In the genomic region with DNA sequence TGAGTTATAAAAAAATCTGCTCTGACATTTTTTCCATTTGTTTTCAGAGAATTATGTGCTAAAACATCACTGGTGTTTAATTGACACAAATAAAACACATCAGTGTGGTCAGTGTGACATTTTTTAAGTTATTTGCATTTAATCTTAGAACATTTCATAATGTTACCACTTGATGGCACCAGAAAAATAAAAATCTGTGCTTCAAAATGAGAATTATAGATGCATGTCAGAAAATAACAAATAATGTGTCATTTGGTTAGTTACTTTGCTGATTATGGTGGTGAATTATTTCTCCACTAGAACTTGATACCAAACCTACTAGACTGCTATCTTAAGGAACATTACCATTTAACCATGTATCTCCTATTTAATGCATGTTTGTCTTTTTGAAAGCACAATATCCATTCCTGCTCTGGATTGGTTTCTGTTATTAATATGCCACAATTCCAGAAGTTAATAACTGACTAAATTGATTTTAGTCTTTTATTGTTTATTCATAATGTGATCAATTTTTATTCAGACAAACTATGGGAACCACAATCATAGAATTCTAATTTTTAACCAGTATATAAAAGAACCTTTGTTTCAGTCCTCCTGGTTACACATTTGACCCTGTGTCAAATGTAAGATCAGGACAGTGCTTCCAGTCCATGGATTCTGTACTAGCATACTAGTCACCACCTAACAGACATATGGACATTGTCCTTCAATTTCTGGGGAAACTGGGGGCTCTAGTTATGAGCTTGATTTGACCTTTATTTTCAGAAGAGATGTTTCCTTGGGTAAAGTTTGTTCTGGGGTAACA, we compare ENCODE assay signal across 16 cellular contexts.
DNase-seq lines count a peak whose midpoint lies in the region; ATAC-seq and TF ChIP-seq lines count a peak whose summit lies in the region.
"Had no signal": no experiment of that assay in that cellular context is flagged by ENCODE, and none has a peak within 500 bp of the region (broad histone marks: within the 10 kb centered on the region; RNA-seq: fewer than 3 reads in every experiment).

No MANE protein-coding gene starts in this region.

- no peaks in the 10 kb centered on the region for H3K27me3 Mint-ChIP-seq in MCF 10A (ENCODE audit: insufficient read depth, unreplicated experiment)
- H3K27me3 Mint-ChIP-seq in natural killer cell treated with Interleukin-12 subunit alpha and Interleukin-12 subunit beta and Interleukin-15 and Interleukin-18, amount 100 ng/mL, for 72 hours: no peaks in the 10 kb centered on the region
- H3K27me3 Mint-ChIP-seq: dendritic cell treated with granulocyte-macrophage colony-stimulating factor and Interleukin-4, amounts not matched to agents 40 ng/mL and 50 ng/mL, for 4 days; progenitor cell of endocrine pancreas had no signal

- CTCF ChIA-PET in MCF 10A (lab: Yijun Ruan, JAX): interaction anchor here (0.6 to 2.5 kb wide), 20 partner anchors 9 to 1302 kb away, joined by 3 to 32 read pairs (median 3); no protein-coding TSS in a partner anchor
- CTCF ChIA-PET in mammary epithelial cell (lab: Charles Lee; ENCODE audit: low non-redundant PET): no interaction called here

- H3K9ac ChIP-seq in mammary epithelial cell (ENCODE audit: insufficient read depth, low read length): no peak overlapping the region
- no peak overlapping the region for H3K9ac ChIP-seq in OCI-LY3 (ENCODE audit: low read length)

- H3K79me2 ChIP-seq in mammary epithelial cell (ENCODE audit: insufficient read depth, low read length) (no peaks in the 10 kb centered on the region), OCI-LY3 (ENCODE audit: low read length) (no peaks in the 10 kb centered on the region)

- H3K4me3 Mint-ChIP-seq in MCF 10A (ENCODE audit: unreplicated experiment): no peak overlapping the region
- no peak overlapping the region for H3K4me3 Mint-ChIP-seq in natural killer cell treated with Interleukin-12 subunit alpha and Interleukin-12 subunit beta and Interleukin-15 and Interleukin-18, amount 100 ng/mL, for 72 hours
- H3K4me3 Mint-ChIP-seq: dendritic cell treated with granulocyte-macrophage colony-stimulating factor and Interleukin-4, amounts not matched to agents 40 ng/mL and 50 ng/mL, for 4 days had no signal

- H3K27ac ChIP-seq in mammary epithelial cell (ENCODE audit: insufficient read depth, low read depth, low read length) (no peak overlapping the region), OCI-LY3 (ENCODE audit: low read length) (no peak overlapping the region)
- H3K27ac ChIP-seq: esophagus squamous epithelium, left lung had no signal

- DNase-seq in MCF 10A (ENCODE audit: unreplicated experiment) (no peak), mammary epithelial cell (no peak), fibroblast of mammary gland (ENCODE audit: low read depth) (no peak), hepatic stellate cell (ENCODE audit: low spot score) (no peak)
- no peak for DNase-seq in natural killer cell treated with Interleukin-12 subunit alpha and Interleukin-12 subunit beta and Interleukin-15 and Interleukin-18, amount 100 ng/mL, for 72 hours (ENCODE audit: low spot score)
- DNase-seq in effector CD8-positive, alpha-beta T cell (lab: John Stamatoyannopoulos, UW): no peak
- DNase-seq: activated CD4-positive, CD25-positive, alpha-beta regulatory T cell; esophagus squamous epithelium; left lung; MV-4-11; stimulated activated naive CD8-positive, alpha-beta T cell treated with anti-CD3 and anti-CD28 coated beads, Interleukin-15, Interleukin-2, amounts not matched to agents 100 U/mL and 50 U/mL, for 24 hours; T-helper 1 cell had no signal

- BruUV-seq in MCF 10A (replicated peaks; lab: Mats Ljungman, UMichigan) (no TSS peak), mammary epithelial cell (replicated peaks; lab: Mats Ljungman, UMichigan) (no TSS peak)

- no peak overlapping the region for H3K4me3 ChIP-seq in mammary epithelial cell (replicated peaks in 1 of 3; ENCODE audit: insufficient read depth in 1 of 3, low read depth in 2 of 3, low read length in 3 of 3)
- no peak overlapping the region for H3K4me3 ChIP-seq in OCI-LY3 (ENCODE audit: low read length)
- H3K4me3 ChIP-seq in fibroblast of mammary gland (ENCODE audit: control insufficient read depth, low read depth, low read length): no peak overlapping the region
- H3K4me3 ChIP-seq: esophagus squamous epithelium, left lung had no signal

- H3K4me1 Mint-ChIP-seq in MCF 10A (ENCODE audit: insufficient read depth, unreplicated experiment): no peaks in the 10 kb centered on the region
- peaks cover 7 to 8% of the 10 kb centered on the region in 2 donors for H3K4me1 Mint-ChIP-seq in natural killer cell treated with Interleukin-12 subunit alpha and Interleukin-12 subunit beta and Interleukin-15 and Interleukin-18, amount 100 ng/mL, for 72 hours (ENCODE audit: low read depth in 2 of 2)

- H3K9me3 Mint-ChIP-seq in MCF 10A (ENCODE audit: unreplicated experiment): no peaks in the 10 kb centered on the region
- H3K9me3 Mint-ChIP-seq in natural killer cell treated with Interleukin-12 subunit alpha and Interleukin-12 subunit beta and Interleukin-15 and Interleukin-18, amount 100 ng/mL, for 72 hours: no peaks in the 10 kb centered on the region
- H3K9me3 Mint-ChIP-seq: dendritic cell treated with granulocyte-macrophage colony-stimulating factor and Interleukin-4, amounts not matched to agents 40 ng/mL and 50 ng/mL, for 4 days had no signal

- POLR2A ChIA-PET in MCF 10A (lab: Yijun Ruan, JAX): interaction anchor here (0.8 to 1.7 kb wide), 3 partner anchors 33 to 69 kb away, joined by 3 read pairs; no protein-coding TSS in a partner anchor

- dilution Hi-C loops in mammary epithelial cell (cut with HindIII; ENCODE audit: low sequenced_read_pairs): no loop called here

- H3K27ac Mint-ChIP-seq in MCF 10A (ENCODE audit: low read depth, unreplicated experiment): no peak overlapping the region
- H3K27ac Mint-ChIP-seq in natural killer cell treated with Interleukin-12 subunit alpha and Interleukin-12 subunit beta and Interleukin-15 and Interleukin-18, amount 100 ng/mL, for 72 hours: no peak overlapping the region
- H3K27ac Mint-ChIP-seq: dendritic cell treated with granulocyte-macrophage colony-stimulating factor and Interleukin-4, amounts not matched to agents 40 ng/mL and 50 ng/mL, for 4 days; progenitor cell of endocrine pancreas had no signal

- H4K20me1 ChIP-seq in mammary epithelial cell (ENCODE audit: insufficient read depth, low read length) (no peaks in the 10 kb centered on the region), OCI-LY3 (ENCODE audit: insufficient read depth, low read length) (no peaks in the 10 kb centered on the region)

- H3K4me1 ChIP-seq in mammary epithelial cell (ENCODE audit: insufficient read depth, low read length) (no peaks in the 10 kb centered on the region), OCI-LY3 (ENCODE audit: low read length) (peaks cover 6% of the 10 kb centered on the region)
- H3K4me1 ChIP-seq: esophagus squamous epithelium, left lung had no signal

- H3K36me3 ChIP-seq in mammary epithelial cell (ENCODE audit: insufficient read depth, low read length) (peaks cover 1% of the 10 kb centered on the region), OCI-LY3 (replicated peaks; ENCODE audit: low read depth, low read length) (peaks cover 9% of the 10 kb centered on the region)
- H3K36me3 ChIP-seq: esophagus squamous epithelium, left lung had no signal

- H3K27me3 ChIP-seq in mammary epithelial cell (ENCODE audit: insufficient read depth, low read length): no peaks in the 10 kb centered on the region
- no peaks in the 10 kb centered on the region for H3K27me3 ChIP-seq in OCI-LY3 (ENCODE audit: low read depth, low read length)
- H3K27me3 ChIP-seq: esophagus squamous epithelium, left lung had no signal

- TF ChIP-seq CTCF in MCF 10A (IDR thresholded peaks at IDR 0.05; ENCODE audit: unreplicated experiment) (peak; percentile 24), mammary epithelial cell (conservative IDR thresholded peaks at IDR 0.05 in 1 of 2, IDR thresholded peaks at IDR 0.05 in 1 of 2; ENCODE audit: extremely low read depth in 1 of 2, insufficient read depth in 1 of 2, low read depth in 1 of 2, low read length in 2 of 2) (no peak), OCI-LY3 (IDR thresholded peaks at IDR 0.05; ENCODE audit: low read depth, low read length) (peak; percentile 33), fibroblast of mammary gland (conservative IDR thresholded peaks at IDR 0.05; ENCODE audit: control insufficient read depth, insufficient read depth, low read depth, low read length) (peak; percentile 13)

- no peak overlapping the region for H3K4me2 ChIP-seq in mammary epithelial cell (ENCODE audit: insufficient read depth, low read depth, low read length)
- H3K4me2 ChIP-seq in OCI-LY3 (ENCODE audit: low read length): no peak overlapping the region

- in situ Hi-C loops in mammary epithelial cell (cut with MboI; ENCODE audit: low sequenced_read_pairs in 2 of 2): no loop called here

- no peaks in the 10 kb centered on the region for H3K36me3 Mint-ChIP-seq in MCF 10A (ENCODE audit: insufficient read depth, unreplicated experiment)
- H3K36me3 Mint-ChIP-seq in natural killer cell treated with Interleukin-12 subunit alpha and Interleukin-12 subunit beta and Interleukin-15 and Interleukin-18, amount 100 ng/mL, for 72 hours: no peaks in the 10 kb centered on the region

- H2AFZ ChIP-seq in mammary epithelial cell (ENCODE audit: low read depth, low read length) (no peak overlapping the region), OCI-LY3 (ENCODE audit: low read depth, low read length) (no peak overlapping the region)

- no peaks in the 10 kb centered on the region for H3K9me3 ChIP-seq in mammary epithelial cell (replicated peaks; ENCODE audit: insufficient read depth, low read length)
- no peaks in the 10 kb centered on the region for H3K9me3 ChIP-seq in OCI-LY3 (ENCODE audit: insufficient read depth, low read length)
- H3K9me3 ChIP-seq: esophagus squamous epithelium, left lung had no signal

- ATAC-seq in natural killer cell treated with Interleukin-12 subunit alpha and Interleukin-12 subunit beta and Interleukin-15 and Interleukin-18, amount 100 ng/mL, for 72 hours: no peak
- ATAC-seq in HG02938 (IDR thresholded peaks at IDR 0.05; ENCODE audit: unreplicated experiment): no peak
- ATAC-seq: left lung; stimulated activated naive CD8-positive, alpha-beta T cell treated with anti-CD3 and anti-CD28 coated beads, Interleukin-15, Interleukin-2, amounts not matched to agents 100 U/mL and 50 U/mL, for 24 hours had no signal

- intact Hi-C loops in MCF 10A (cut with micrococcal nuclease) (loop anchor here (1.0 to 5.0 kb wide), 2 partner anchors 155 to 991 kb away; no protein-coding TSS in a partner anchor), mammary epithelial cell (cut with micrococcal nuclease) (loop anchor here (5.0 kb wide), 1 partner anchor 240 kb away; no protein-coding TSS in a partner anchor)

Comparison
In these comparisons a context has a peak if more than half of its experiments do, and no peak if none do; other contexts are left out.
1. CTCF ChIP-seq: peak in MCF 10A (single experiment), OCI-LY3 (single experiment) and fibroblast of mammary gland (single experiment); none in mammary epithelial cell (0 of 2).